In genomic region chr9:96636368-96636767, GRCh38 we compare ENCODE assay signal across 34 cellular contexts.
"Had no signal": no experiment of that assay in that cellular context is flagged by ENCODE, and none has a peak within 500 bp of the region (broad histone marks: within the 10 kb centered on the region; RNA-seq: fewer than 3 reads in every experiment).

No MANE protein-coding gene starts in this region.

- H3K9me3 Mint-ChIP-seq: activated B cell treated with CpG ODN at 0.5 μM for 24 hours; activated CD4-positive, alpha-beta memory T cell treated with anti-CD3 and anti-CD28 coated beads for 36 hours; activated CD4-positive, alpha-beta T cell treated with anti-CD3 and anti-CD28 coated beads, Interleukin-2, amount 10 ng/mL, durations not matched to agents 24 days and 14 days; activated CD8-positive, alpha-beta T cell treated with anti-CD3 and anti-CD28 coated beads for 36 hours; activated naive CD4-positive, alpha-beta T cell treated with anti-CD3 and anti-CD28 coated beads for 36 hours; activated naive CD4-positive, alpha-beta T cell treated with anti-CD3 and anti-CD28 coated beads, Interleukin-2, amount 50 U/mL, for 72 hours; activated naive CD8-positive, alpha-beta T cell treated with anti-CD3 and anti-CD28 coated beads for 36 hours; activated T-cell treated with anti-CD3 and anti-CD28 coated beads, Interleukin-2, amount 50 U/mL, for 24 hours; activated T-helper 1 cell treated with anti-CD3 and anti-CD28 coated beads, Interleukin-12 subunit alpha, Interleukin-12 subunit beta, Interleukin-2, Interleukin-4 antibody, amounts not matched to agents 30 ng/mL and 10 ng/mL and 1 ng/mL, durations not matched to agents 14 hours and 24 hours and 36 hours; activated T-helper 17 cell treated with anti-CD3 and anti-CD28 coated beads, Interleukin-2, amount 50 U/mL, for 72 hours; central memory CD8-positive, alpha-beta T cell; T-helper 1 cell treated with Interleukin-12 subunit alpha and Interleukin-12 subunit beta and Interleukin-4 antibody, amounts not matched to agents 30 μg/mL and 1 μg/mL, for 36 hours; T-helper 2 cell treated with Interferon-gamma antibody and Interleukin-4, amounts not matched to agents 5 μg/mL and 100 μg/mL, for 36 hours had no signal

- H3K36me3 Mint-ChIP-seq: activated naive CD4-positive, alpha-beta T cell treated with anti-CD3 and anti-CD28 coated beads, Interleukin-2, amount 50 U/mL, for 72 hours; activated naive CD8-positive, alpha-beta T cell treated with anti-CD3 and anti-CD28 coated beads for 36 hours had no signal

- H3K27me3 ChIP-seq: body of pancreas, brain microvascular endothelial cell, cardiac muscle cell had no signal

- H3K4me1 Mint-ChIP-seq: activated B cell treated with CpG ODN at 0.5 μM for 24 hours; activated naive CD8-positive, alpha-beta T cell treated with anti-CD3 and anti-CD28 coated beads for 36 hours; activated T-helper 17 cell treated with anti-CD3 and anti-CD28 coated beads, Interleukin-2, amount 50 U/mL, for 72 hours; central memory CD8-positive, alpha-beta T cell had no signal

- H3K27ac ChIP-seq: body of pancreas, brain microvascular endothelial cell, cardiac muscle cell, VCaP had no signal

- DNase-seq: activated B cell treated with CpG ODN at 0.5 μM for 24 hours; activated CD4-positive, alpha-beta memory T cell treated with anti-CD3 and anti-CD28 coated beads for 36 hours; activated CD4-positive, alpha-beta T cell treated with anti-CD3 and anti-CD28 coated beads for 4 hours; activated CD4-positive, alpha-beta T cell treated with anti-CD3 and anti-CD28 coated beads, Interleukin-2, amount 10 ng/mL, durations not matched to agents 24 days and 14 days; activated CD4-positive, alpha-beta T cell treated with anti-CD3 and anti-CD28 coated beads, Interleukin-2, amount 50 U/mL, for 1 hour; activated CD4-positive, alpha-beta T cell treated with anti-CD3 and anti-CD28 coated beads, Interleukin-2, amount 50 U/mL, for 4 hours; activated CD4-positive, CD25-positive, alpha-beta regulatory T cell treated with anti-CD3 and anti-CD28 coated beads, Interleukin-2, amount 50 U/mL, for 72 hours; activated CD8-positive, alpha-beta memory T cell treated with anti-CD3 and anti-CD28 coated beads, Interleukin-2, amount 50 U/mL, for 4 hours; activated CD8-positive, alpha-beta T cell treated with anti-CD3 and anti-CD28 coated beads for 36 hours; activated effector memory CD4-positive, alpha-beta T cell treated with anti-CD3 and anti-CD28 coated beads, Interleukin-2, amount 50 U/mL, for 16 hours; activated gamma-delta T cell treated with Interleukin-2 at 50 U/mL for 16 hours; activated naive CD4-positive, alpha-beta T cell; activated naive CD4-positive, alpha-beta T cell treated with anti-CD3 and anti-CD28 coated beads for 36 hours; activated naive CD4-positive, alpha-beta T cell treated with anti-CD3 and anti-CD28 coated beads, Interleukin-2, amount 50 U/mL, for 16 hours; activated naive CD8-positive, alpha-beta T cell treated with anti-CD3 and anti-CD28 coated beads for 36 hours; activated T-cell treated with anti-CD3 and anti-CD28 coated beads, Interleukin-2, amount 50 U/mL, for 24 hours; activated T-cell treated with anti-CD3 and anti-CD28 coated beads, Interleukin-2, amount 50 U/mL, for 48 hours; amniotic stem cell; aorta; body of pancreas; brain microvascular endothelial cell; caudate nucleus; cerebellar nuclear complex; T-helper 1 cell; T-helper 2 cell; T-helper 9 cell had no signal

- H3K36me3 ChIP-seq: brain microvascular endothelial cell, cardiac muscle cell had no signal

- H3K4me3 Mint-ChIP-seq: activated B cell treated with CpG ODN at 0.5 μM for 24 hours; activated CD4-positive, alpha-beta memory T cell treated with anti-CD3 and anti-CD28 coated beads for 36 hours; activated CD4-positive, alpha-beta T cell treated with anti-CD3 and anti-CD28 coated beads, Interleukin-2, amount 10 ng/mL, durations not matched to agents 24 days and 14 days; activated CD8-positive, alpha-beta T cell treated with anti-CD3 and anti-CD28 coated beads for 36 hours; activated naive CD4-positive, alpha-beta T cell treated with anti-CD3 and anti-CD28 coated beads for 36 hours; activated naive CD8-positive, alpha-beta T cell treated with anti-CD3 and anti-CD28 coated beads for 36 hours; activated T-cell treated with anti-CD3 and anti-CD28 coated beads, Interleukin-2, amount 50 U/mL, for 24 hours; activated T-helper 1 cell treated with anti-CD3 and anti-CD28 coated beads, Interleukin-12 subunit alpha, Interleukin-12 subunit beta, Interleukin-2, Interleukin-4 antibody, amounts not matched to agents 30 ng/mL and 10 ng/mL and 1 ng/mL, durations not matched to agents 14 hours and 24 hours and 36 hours; activated T-helper 17 cell treated with anti-CD3 and anti-CD28 coated beads, Interleukin-2, amount 50 U/mL, for 72 hours; central memory CD8-positive, alpha-beta T cell; T-helper 1 cell treated with Interleukin-12 subunit alpha and Interleukin-12 subunit beta and Interleukin-4 antibody, amounts not matched to agents 30 μg/mL and 1 μg/mL, for 36 hours; T-helper 2 cell treated with Interferon-gamma antibody and Interleukin-4, amounts not matched to agents 5 μg/mL and 100 μg/mL, for 36 hours had no signal

- ATAC-seq: activated CD8-positive, alpha-beta T cell treated with anti-CD3 and anti-CD28 coated beads for 36 hours; activated naive CD4-positive, alpha-beta T cell treated with anti-CD3 and anti-CD28 coated beads, Interleukin-2, amount 50 U/mL, for 72 hours; activated T-helper 17 cell treated with anti-CD3 and anti-CD28 coated beads, Interleukin-2, amount 50 U/mL, for 72 hours; body of pancreas had no signal

- H3K27ac Mint-ChIP-seq: activated B cell treated with CpG ODN at 0.5 μM for 24 hours; activated CD4-positive, alpha-beta memory T cell treated with anti-CD3 and anti-CD28 coated beads for 36 hours; activated CD4-positive, alpha-beta T cell treated with anti-CD3 and anti-CD28 coated beads, Interleukin-2, amount 10 ng/mL, durations not matched to agents 24 days and 14 days; activated CD8-positive, alpha-beta T cell treated with anti-CD3 and anti-CD28 coated beads for 36 hours; activated naive CD4-positive, alpha-beta T cell treated with anti-CD3 and anti-CD28 coated beads for 36 hours; activated naive CD4-positive, alpha-beta T cell treated with anti-CD3 and anti-CD28 coated beads, Interleukin-2, amount 50 U/mL, for 72 hours; activated naive CD8-positive, alpha-beta T cell treated with anti-CD3 and anti-CD28 coated beads for 36 hours; activated T-cell treated with anti-CD3 and anti-CD28 coated beads, Interleukin-2, amount 50 U/mL, for 24 hours; activated T-helper 1 cell treated with anti-CD3 and anti-CD28 coated beads, Interleukin-12 subunit alpha, Interleukin-12 subunit beta, Interleukin-2, Interleukin-4 antibody, amounts not matched to agents 30 ng/mL and 10 ng/mL and 1 ng/mL, durations not matched to agents 14 hours and 24 hours and 36 hours; activated T-helper 17 cell treated with anti-CD3 and anti-CD28 coated beads, Interleukin-2, amount 50 U/mL, for 72 hours; T-helper 1 cell treated with Interleukin-12 subunit alpha and Interleukin-12 subunit beta and Interleukin-4 antibody, amounts not matched to agents 30 μg/mL and 1 μg/mL, for 36 hours; T-helper 2 cell treated with Interferon-gamma antibody and Interleukin-4, amounts not matched to agents 5 μg/mL and 100 μg/mL, for 36 hours had no signal

- H3K9me3 ChIP-seq: body of pancreas had no signal

- H3K4me3 ChIP-seq: body of pancreas, cardiac muscle cell had no signal

- H3K4me1 ChIP-seq: body of pancreas had no signal
